16 cellular contexts compared by ENCODE assay signal in the genomic region with DNA sequence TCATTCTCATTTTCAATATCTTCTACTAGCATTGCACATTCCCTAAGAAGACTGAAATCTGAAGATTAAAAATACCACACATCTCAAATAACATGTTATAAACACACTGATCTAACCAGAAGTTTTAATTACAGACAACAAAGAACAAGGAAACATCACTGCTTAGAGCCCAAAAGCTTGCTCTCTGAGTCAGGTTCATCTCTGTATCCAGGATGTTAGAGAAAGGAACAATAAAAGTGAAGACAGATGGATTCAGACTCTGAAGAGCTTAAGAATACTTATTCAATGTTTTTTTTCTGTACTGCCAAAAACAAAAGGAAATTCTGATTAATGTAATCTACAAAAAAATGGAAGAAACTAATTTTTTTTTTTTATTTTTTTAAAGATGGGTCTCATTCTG.
"Had no signal": no experiment of that assay in that cellular context is flagged by ENCODE, and none has a peak within 500 bp of the region (broad histone marks: within the 10 kb centered on the region; RNA-seq: fewer than 3 reads in every experiment).

No MANE protein-coding gene starts in this region.

- H3K9me3 ChIP-seq: lower lobe of right lung, spleen had no signal

- H3K9me3 Mint-ChIP-seq: activated CD4-positive, alpha-beta memory T cell treated with anti-CD3 and anti-CD28 coated beads, Interleukin-2, amount 10 ng/mL, durations not matched to agents 7 days and 5 days; activated naive CD4-positive, alpha-beta T cell treated with anti-CD3 and anti-CD28 coated beads for 36 hours; mesothelial cell of epicardium had no signal

- DNase-seq: activated CD4-positive, alpha-beta memory T cell treated with anti-CD3 and anti-CD28 coated beads, Interleukin-2, amount 10 ng/mL, durations not matched to agents 7 days and 5 days; activated CD8-positive, alpha-beta memory T cell treated with anti-CD3 and anti-CD28 coated beads, Interleukin-2, amount 50 U/mL, for 48 hours; activated naive CD4-positive, alpha-beta T cell treated with anti-CD3 and anti-CD28 coated beads for 36 hours; caudate nucleus; cortex of kidney; effector memory CD4-positive, alpha-beta T cell; glutamatergic neuron; left cardiac atrium; lower lobe of right lung; right cardiac atrium; spleen; stimulated activated CD4-positive, alpha-beta T cell treated with anti-CD3 and anti-CD28 coated beads, Interleukin-1b, Interleukin-23, amount 100 ng/mL, for 48 hours; stimulated activated naive CD4-positive, alpha-beta T cell; substantia nigra; trophoblast cell had no signal

- H3K4me1 ChIP-seq: lower lobe of right lung had no signal

- ATAC-seq: left cardiac atrium, lower lobe of right lung, right cardiac atrium had no signal

- H3K27me3 Mint-ChIP-seq: activated CD4-positive, alpha-beta memory T cell treated with anti-CD3 and anti-CD28 coated beads, Interleukin-2, amount 10 ng/mL, durations not matched to agents 7 days and 5 days had no signal

- H3K4me3 Mint-ChIP-seq: activated CD4-positive, alpha-beta memory T cell treated with anti-CD3 and anti-CD28 coated beads, Interleukin-2, amount 10 ng/mL, durations not matched to agents 7 days and 5 days; activated naive CD4-positive, alpha-beta T cell treated with anti-CD3 and anti-CD28 coated beads for 36 hours; mesothelial cell of epicardium had no signal

- H3K27ac ChIP-seq: lower lobe of right lung, spleen had no signal

- H3K4me3 ChIP-seq: lower lobe of right lung, spleen had no signal

- H3K27ac Mint-ChIP-seq: activated CD4-positive, alpha-beta memory T cell treated with anti-CD3 and anti-CD28 coated beads, Interleukin-2, amount 10 ng/mL, durations not matched to agents 7 days and 5 days; activated naive CD4-positive, alpha-beta T cell treated with anti-CD3 and anti-CD28 coated beads for 36 hours; mesothelial cell of epicardium had no signal

- H3K27me3 ChIP-seq: spleen had no signal
